26 cellular contexts compared by ENCODE assay signal in the genomic region with DNA sequence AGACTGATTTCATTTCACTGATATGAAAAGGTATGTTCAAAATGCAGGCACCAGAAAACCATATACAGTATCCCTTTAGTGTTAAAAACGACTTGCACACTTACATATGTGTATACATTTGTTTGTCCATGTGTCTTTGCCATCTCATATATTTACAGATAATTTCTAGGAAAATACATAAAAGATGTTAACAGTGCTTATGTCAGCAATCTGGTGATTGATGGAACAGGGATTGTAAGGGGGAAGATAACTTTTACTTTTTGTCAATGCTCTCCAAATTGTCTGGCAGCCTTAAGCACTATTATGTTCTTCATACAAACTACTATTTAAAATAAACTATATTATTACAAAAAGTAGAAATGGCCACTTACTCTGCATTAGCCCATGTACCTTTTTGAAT.
A peak's percentile ranks its signal among the peaks of the same experiment; 100 is the strongest.
DNase-seq lines count a peak whose midpoint lies in the region; ATAC-seq, FAIRE-seq and TF ChIP-seq lines count a peak whose summit lies in the region.
"Had no signal": no experiment of that assay in that cellular context is flagged by ENCODE, and none has a peak within 500 bp of the region (broad histone marks: within the 10 kb centered on the region; RNA-seq: fewer than 3 reads in every experiment).

No MANE protein-coding gene starts in this region.

- H3K79me1 ChIP-seq in IMR-90 (ENCODE audit: low read depth in 1 of 2, low read length in 2 of 2), result no peaks in the 10 kb centered on the region

- CTCF ChIA-PET in A549 (lab: Yijun Ruan, JAX), result no interaction called here
- CTCF ChIA-PET in IMR-90 (lab: Yijun Ruan, JAX), result no interaction called here
- CTCF ChIA-PET in Panc1 (lab: Charles Lee), result no interaction called here

- POLR2A ChIA-PET in A549 (lab: Yijun Ruan, JAX), result no interaction called here
- POLR2A ChIA-PET in IMR-90 (lab: Charles Lee; ENCODE audit: unreplicated experiment), result no interaction called here
- POLR2A ChIA-PET in Panc1 (lab: Charles Lee), result no interaction called here

- H3K4ac ChIP-seq in IMR-90 (ENCODE audit: low read depth, low read length), result no peak overlapping the region

- H2BK120ac ChIP-seq in IMR-90 (ENCODE audit: low read depth, low read length), result no peak overlapping the region

- no peak for FAIRE-seq in A549 (lab: Jason Lieb, UNC)
- FAIRE-seq: A204.1, GM12878, GM12892, GM18507, GM19239 had no signal

- no peak overlapping the region for H3K4me2 ChIP-seq in A549
- no peak overlapping the region for H3K4me2 ChIP-seq in IMR-90 (ENCODE audit: low read depth, low read length)
- H3K4me2 ChIP-seq: BLaER1 treated with 17β-estradiol and CSF1 and Interleukin-3, amounts not matched to agents 10 nM and 100 nM had no signal

- H2BK5ac ChIP-seq in IMR-90 (ENCODE audit: low read depth, low read length, poor library complexity, severe bottlenecking), result no peak overlapping the region

- no peak for TF ChIP-seq CTCF in A549 (IDR thresholded peaks at IDR 0.05)
- TF ChIP-seq CTCF in IMR-90 (conservative IDR thresholded peaks at IDR 0.05; ENCODE audit: low read depth, low read length), result no peak
- TF ChIP-seq CTCF in Panc1 (IDR thresholded peaks at IDR 0.05), result no peak
- TF ChIP-seq CTCF in nephron progenitor cell (IDR thresholded peaks at IDR 0.05), result no peak

- no peak overlapping the region for H3K18ac ChIP-seq in IMR-90 (ENCODE audit: low read depth, low read length)

- H3K9me3 Mint-ChIP-seq in nephron progenitor cell, result no peaks in the 10 kb centered on the region
- H3K9me3 Mint-ChIP-seq: CD4-positive, alpha-beta T cell had no signal

- H2BK20ac ChIP-seq in IMR-90 (ENCODE audit: low read depth, low read length), result no peak overlapping the region

- H4K5ac ChIP-seq in IMR-90 (ENCODE audit: low read depth, low read length), result no peak overlapping the region

- no peak overlapping the region for H3K23ac ChIP-seq in IMR-90 (ENCODE audit: low read depth, low read length)

- no peak overlapping the region for H4K8ac ChIP-seq in IMR-90 (ENCODE audit: low read depth in 2 of 2, low read length in 2 of 2)

- dilution Hi-C loops in IMR-90 (cut with HindIII; ENCODE audit: low sequenced_read_pairs, unreplicated experiment), result no loop called here

- H2AK9ac ChIP-seq in IMR-90 (replicated peaks; ENCODE audit: low read depth, low read length, poor library complexity), result no peak overlapping the region

- H3K4me1 Mint-ChIP-seq in nephron progenitor cell, result no peaks in the 10 kb centered on the region
- H3K4me1 Mint-ChIP-seq: B cell; CD8-positive, alpha-beta memory T cell had no signal

- H3K36me3 ChIP-seq in IMR-90 (ENCODE audit: control insufficient read depth, insufficient read depth, low read length) (no peaks in the 10 kb centered on the region), Panc1 (ENCODE audit: control insufficient read depth, insufficient read depth, low read length) (no peaks in the 10 kb centered on the region)
- H3K36me3 ChIP-seq: BLaER1 treated with 17β-estradiol and CSF1 and Interleukin-3, amounts not matched to agents 10 nM and 100 nM had no signal

- no peaks in the 10 kb centered on the region for H3K9me1 ChIP-seq in IMR-90 (ENCODE audit: insufficient read depth, low read length)

- TF ChIP-seq RAD21 in A549 (conservative IDR thresholded peaks at IDR 0.05 in 1 of 2, IDR thresholded peaks at IDR 0.05 in 1 of 2) (no peak), IMR-90 (IDR thresholded peaks at IDR 0.05; ENCODE audit: low read length) (no peak)

- ATAC-seq in A549, result no peak
- ATAC-seq in IMR-90 (ENCODE audit: low read depth), result no peak
- ATAC-seq in Panc1, result no peak
- no peak for ATAC-seq in GM18858 (IDR thresholded peaks at IDR 0.05; ENCODE audit: unreplicated experiment)
- ATAC-seq: GM12878 had no signal

- intact Hi-C loops in IMR-90 (cut with micrococcal nuclease) (no loop called here), Panc1 (cut with micrococcal nuclease; ENCODE audit: unreplicated experiment) (no loop called here)

- H3K14ac ChIP-seq in IMR-90 (replicated peaks; ENCODE audit: low read depth, low read length), result no peak overlapping the region

- no peak for TF ChIP-seq EP300 in A549 (IDR thresholded peaks at IDR 0.05)

- H2AFZ ChIP-seq in IMR-90 (replicated peaks; ENCODE audit: low read length, poor library complexity), result no peak overlapping the region

- no peak overlapping the region for H4K91ac ChIP-seq in IMR-90 (ENCODE audit: insufficient read depth, low read depth, low read length)

- in situ Hi-C loops in IMR-90 (cut with MboI; ENCODE audit: low sequenced_read_pairs) (no loop called here), Panc1 (cut with HindIII; ENCODE audit: low pct_unique_long_range_greater_than_20kb, low sequenced_read_pairs) (no loop called here)

- H2BK15ac ChIP-seq in IMR-90 (ENCODE audit: low read depth, low read length), result no peak overlapping the region

- H3K27me3 ChIP-seq in IMR-90 (ENCODE audit: control insufficient read depth, insufficient read depth, low read length), result no peaks in the 10 kb centered on the region
- no peaks in the 10 kb centered on the region for H3K27me3 ChIP-seq in Panc1 (ENCODE audit: control insufficient read depth, insufficient read depth, low read length)
- H3K27me3 ChIP-seq: BLaER1 treated with 17β-estradiol and CSF1 and Interleukin-3, amounts not matched to agents 10 nM and 100 nM had no signal

- no peak overlapping the region for H3K27ac Mint-ChIP-seq in nephron progenitor cell
- H3K27ac Mint-ChIP-seq: B cell; CD4-positive, alpha-beta T cell; CD8-positive, alpha-beta memory T cell had no signal

- H3K36me3 Mint-ChIP-seq in nephron progenitor cell (ENCODE audit: low read depth), result no peaks in the 10 kb centered on the region
- H3K36me3 Mint-ChIP-seq: CD8-positive, alpha-beta memory T cell had no signal

- no peak for DNase-seq in A549 (ENCODE audit: low read depth in 1 of 2, low spot score in 1 of 2)
- DNase-seq in IMR-90, result no peak
- DNase-seq in Panc1 (ENCODE audit: low read depth, low spot score), result no peak
- no peak for DNase-seq in NCI-H187 treated with DMSO at 0.1 percent for 48 hours (lab: John Stamatoyannopoulos, UW)
- no peak for DNase-seq in nephron progenitor cell
- DNase-seq: 8988T; AML-193; CD4-positive, alpha-beta T cell; CD8-positive, alpha-beta memory T cell; COR-L47; DMS 273 treated with DMSO at 0.1 percent for 48 hours; DMS153; DMS53; DMS79; DND-41; EL; GDM1 had no signal

- no peak overlapping the region for H3K27ac ChIP-seq in A549
- no peak overlapping the region for H3K27ac ChIP-seq in IMR-90 (ENCODE audit: insufficient read depth, low read length)
- H3K27ac ChIP-seq in Panc1 (ENCODE audit: low read length), result peak overlapping the region; percentile 34; the same call in 1 of the 2 replicates
- H3K27ac ChIP-seq: BLaER1 treated with 17β-estradiol and CSF1 and Interleukin-3, amounts not matched to agents 10 nM and 100 nM; C4-2B had no signal

- no peaks in the 10 kb centered on the region for H4K20me1 ChIP-seq in IMR-90 (ENCODE audit: insufficient read depth, low read length)
- H4K20me1 ChIP-seq: BLaER1 treated with 17β-estradiol and CSF1 and Interleukin-3, amounts not matched to agents 10 nM and 100 nM had no signal

- BruUV-seq in IMR-90 (replicated peaks; lab: Mats Ljungman, UMichigan), result no TSS peak
- no TSS peak for BruUV-seq in Panc1 (replicated peaks; lab: Mats Ljungman, UMichigan)

- H3K56ac ChIP-seq in IMR-90 (ENCODE audit: extremely low read depth, insufficient read depth, low read length), result no peak overlapping the region

- TF ChIP-seq POLR2A in A549 (IDR thresholded peaks at IDR 0.05; ENCODE audit: low read length) (no peak), IMR-90 (IDR thresholded peaks at IDR 0.05; ENCODE audit: low read depth, low read length) (no peak)

- H3K4me3 ChIP-seq in A549, result no peak overlapping the region
- H3K4me3 ChIP-seq in IMR-90 (ENCODE audit: insufficient read depth, low read depth, low read length), result no peak overlapping the region
- no peak overlapping the region for H3K4me3 ChIP-seq in Panc1 (ENCODE audit: low read depth in 2 of 2, low read length in 2 of 2)
- H3K4me3 ChIP-seq: BLaER1 treated with 17β-estradiol and CSF1 and Interleukin-3, amounts not matched to agents 10 nM and 100 nM; GM12878 had no signal

- H3K4me1 ChIP-seq in A549 (no peaks in the 10 kb centered on the region), IMR-90 (ENCODE audit: control insufficient read depth, insufficient read depth, low read length) (no peaks in the 10 kb centered on the region), Panc1 (ENCODE audit: control insufficient read depth, insufficient read depth, low read length) (no peaks in the 10 kb centered on the region)
- H3K4me1 ChIP-seq: BLaER1 treated with 17β-estradiol and CSF1 and Interleukin-3, amounts not matched to agents 10 nM and 100 nM had no signal

- H3K27me3 Mint-ChIP-seq in nephron progenitor cell (ENCODE audit: low read depth, poor library complexity), result peaks cover 6% of the 10 kb centered on the region
- H3K27me3 Mint-ChIP-seq: B cell; CD4-positive, alpha-beta T cell; CD8-positive, alpha-beta memory T cell had no signal

- no peak overlapping the region for H3K4me3 Mint-ChIP-seq in nephron progenitor cell
- H3K4me3 Mint-ChIP-seq: B cell; CD4-positive, alpha-beta T cell; CD8-positive, alpha-beta memory T cell had no signal

- no peak overlapping the region for H2AK5ac ChIP-seq in IMR-90 (ENCODE audit: low read depth, low read length)

- 0% methylated on average over 1 of the region's 1 CpG for WGBS in A549 (ENCODE audit: missing lambda C conversion rate)
- WGBS in IMR-90 (ENCODE audit: extremely low coverage in 2 of 2, insufficient read length in 1 of 2), 2 experiments, result no CpG with 5 or more reads among the region's 1 CpG

- no peaks in the 10 kb centered on the region for H3K9me3 ChIP-seq in A549
- no peaks in the 10 kb centered on the region for H3K9me3 ChIP-seq in IMR-90 (ENCODE audit: control insufficient read depth, insufficient read depth, low read length)
- no peaks in the 10 kb centered on the region for H3K9me3 ChIP-seq in Panc1 (ENCODE audit: control insufficient read depth, insufficient read depth, low read depth, low read length)
- H3K9me3 ChIP-seq: BLaER1 treated with 17β-estradiol and CSF1 and Interleukin-3, amounts not matched to agents 10 nM and 100 nM had no signal

- no peak overlapping the region for H3K9ac ChIP-seq in IMR-90 (ENCODE audit: low read depth, low read length)
- H3K9ac ChIP-seq: BLaER1 treated with 17β-estradiol and CSF1 and Interleukin-3, amounts not matched to agents 10 nM and 100 nM had no signal

TF ChIP-seq in A549, 52 proteins besides CTCF, POLR2A, EP300 and RAD21:
- no peak for TF ChIP-seq JUNB (IDR thresholded peaks at IDR 0.05)
- peak; percentile 13 for TF ChIP-seq MAFK (IDR thresholded peaks at IDR 0.05; ENCODE audit: partially characterized antibody)

TF ChIP-seq in IMR-90, 13 proteins besides CTCF, POLR2A, EP300 and RAD21:
- TF ChIP-seq, protein P1, sequence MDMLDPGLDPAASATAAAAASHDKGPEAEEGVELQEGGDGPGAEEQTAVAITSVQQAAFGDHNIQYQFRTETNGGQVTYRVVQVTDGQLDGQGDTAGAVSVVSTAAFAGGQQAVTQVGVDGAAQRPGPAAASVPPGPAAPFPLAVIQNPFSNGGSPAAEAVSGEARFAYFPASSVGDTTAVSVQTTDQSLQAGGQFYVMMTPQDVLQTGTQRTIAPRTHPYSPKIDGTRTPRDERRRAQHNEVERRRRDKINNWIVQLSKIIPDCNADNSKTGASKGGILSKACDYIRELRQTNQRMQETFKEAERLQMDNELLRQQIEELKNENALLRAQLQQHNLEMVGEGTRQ (IDR thresholded peaks at IDR 0.05; ENCODE audit: low read depth, low read length), result no peak
- peak; percentile 52 for TF ChIP-seq MAFK (IDR thresholded peaks at IDR 0.05; ENCODE audit: low read depth, low read length)
TF ChIP-seq in IMR-90: peak in this region for 1.
